27 cellular contexts compared by ENCODE assay signal in the genomic region with DNA sequence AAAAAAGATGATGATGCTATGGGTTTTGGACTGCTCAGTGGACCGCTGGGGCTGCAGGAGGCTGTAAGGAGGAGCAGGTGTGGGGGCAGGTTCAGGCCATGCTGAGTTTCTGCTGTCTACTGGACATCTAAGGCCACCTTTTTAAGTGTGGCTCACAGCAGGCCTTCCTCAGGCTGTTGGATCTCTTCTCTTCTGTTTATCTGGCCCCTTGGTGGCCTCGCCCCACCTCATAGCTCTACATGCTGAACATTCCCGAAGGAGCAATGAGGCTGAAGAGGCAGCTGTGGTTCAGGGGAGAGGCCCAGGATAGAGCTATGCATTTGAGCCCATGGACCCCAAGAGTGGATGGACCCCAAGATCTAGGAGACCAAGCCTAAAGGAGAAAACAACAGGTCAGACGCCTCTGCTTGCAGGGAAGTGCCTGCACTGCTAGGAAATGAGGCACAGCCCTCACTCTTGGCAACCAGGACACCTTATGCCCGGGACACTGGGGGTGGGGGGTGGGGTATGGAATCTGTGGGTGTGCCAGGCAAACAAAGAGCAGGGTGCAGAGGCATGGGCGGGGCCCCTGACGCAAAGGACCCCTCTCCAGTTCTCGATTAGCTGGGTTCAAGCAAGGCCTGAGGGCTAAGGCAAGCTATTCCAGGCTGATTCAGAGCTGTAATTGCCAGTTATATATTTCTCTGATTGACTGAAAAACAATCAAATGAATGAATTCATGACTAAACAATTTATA.
A peak's percentile ranks its signal among the peaks of the same experiment; 100 is the strongest.
DNase-seq lines count a peak whose midpoint lies in the region; ATAC-seq, FAIRE-seq and TF ChIP-seq lines count a peak whose summit lies in the region.
"Had no signal": no experiment of that assay in that cellular context is flagged by ENCODE, and none has a peak within 500 bp of the region (broad histone marks: within the 10 kb centered on the region; RNA-seq: fewer than 3 reads in every experiment).

No MANE protein-coding gene starts in this region.

- H3K4me3 ChIP-seq in bronchial epithelial cell (ENCODE audit: low read depth, low read length) (no peak overlapping the region), lung (no peak overlapping the region), upper lobe of right lung (no peak overlapping the region)
- H3K4me3 ChIP-seq: dorsolateral prefrontal cortex, left ventricle myocardium inferior, prostate gland, sigmoid colon, tibial nerve had no signal

- TF ChIP-seq CTCF in bronchial epithelial cell (IDR thresholded peaks at IDR 0.05; ENCODE audit: insufficient read depth, low read length, severe bottlenecking) (no peak), lung (IDR thresholded peaks at IDR 0.05; ENCODE audit: control extremely low read depth, extremely low read depth) (no peak), upper lobe of right lung (IDR thresholded peaks at IDR 0.05) (no peak)

- no peaks in the 10 kb centered on the region for H3K9me3 Mint-ChIP-seq in activated CD4-positive, alpha-beta T cell treated with anti-CD3 and anti-CD28 coated beads, Interleukin-2, amount 10 ng/mL, durations not matched to agents 7 days and 5 days

- POLR2A ChIA-PET in activated CD4-positive, alpha-beta T cell treated with anti-CD3 and anti-CD28 coated beads, Interleukin-2, amount 10 ng/mL, durations not matched to agents 7 days and 5 days (lab: Charles Lee): no interaction called here

- no peaks in the 10 kb centered on the region for H3K27me3 Mint-ChIP-seq in activated CD4-positive, alpha-beta T cell treated with anti-CD3 and anti-CD28 coated beads, Interleukin-2, amount 10 ng/mL, durations not matched to agents 7 days and 5 days

- no peak for DNase-seq in activated CD4-positive, alpha-beta T cell treated with anti-CD3 and anti-CD28 coated beads, Interleukin-2, amount 10 ng/mL, durations not matched to agents 7 days and 5 days
- no peak for DNase-seq in activated CD4-positive, alpha-beta T cell treated with anti-CD3 and anti-CD28 coated beads, Interleukin-2, amount 50 U/mL, for 48 hours
- peak; percentile 50 for DNase-seq in bronchial epithelial cell (ENCODE audit: low read depth)
- no peak for DNase-seq in lung (ENCODE audit: low spot score)
- no peak for DNase-seq in upper lobe of right lung
- DNase-seq in DMS79 (lab: John Stamatoyannopoulos, UW): no peak
- DNase-seq: activated effector memory CD4-positive, alpha-beta T cell treated with anti-CD3 and anti-CD28 coated beads, Interleukin-2, amount 50 U/mL, for 16 hours; cerebellar nuclear complex; dorsolateral prefrontal cortex; GDM1; HCEC 1CT; Kasumi-1; left ventricle myocardium inferior; NCI-H146; NCI-H226; NCI-H748 treated with DMSO at 0.1 percent for 48 hours; SHP77 treated with DMSO at 0.1 percent for 48 hours; sigmoid colon; stimulated activated CD4-positive, alpha-beta T cell treated with anti-CD3 and anti-CD28 coated beads, Interleukin-4, amount 100 ng/mL, for 24 hours had no signal

- no peak overlapping the region for H3K27ac ChIP-seq in lung (ENCODE audit: low read depth in 1 of 2, low read length in 1 of 2)
- H3K27ac ChIP-seq in upper lobe of right lung: no peak overlapping the region
- H3K27ac ChIP-seq: 22Rv1, C4-2B, dorsolateral prefrontal cortex, neutrophil, prostate gland, sigmoid colon, tibial nerve had no signal

- no peak overlapping the region for H3K4me3 Mint-ChIP-seq in activated CD4-positive, alpha-beta T cell treated with anti-CD3 and anti-CD28 coated beads, Interleukin-2, amount 10 ng/mL, durations not matched to agents 7 days and 5 days

- H3K36me3 ChIP-seq in bronchial epithelial cell (ENCODE audit: control insufficient read depth, insufficient read depth, low read length) (no peaks in the 10 kb centered on the region), lung (ENCODE audit: control insufficient read depth in 2 of 2, insufficient read depth in 2 of 2, low read length in 2 of 2) (no peaks in the 10 kb centered on the region), upper lobe of right lung (no peaks in the 10 kb centered on the region)
- H3K36me3 ChIP-seq: left ventricle myocardium inferior, neutrophil, prostate gland, sigmoid colon, tibial nerve had no signal

- intact Hi-C loops in upper lobe of right lung (cut with DNase I): no loop called here

- FAIRE-seq in bronchial epithelial cell (lab: Jason Lieb, UNC): no peak

- H3K36me3 Mint-ChIP-seq in activated CD4-positive, alpha-beta T cell treated with anti-CD3 and anti-CD28 coated beads, Interleukin-2, amount 10 ng/mL, durations not matched to agents 7 days and 5 days (ENCODE audit: low read depth): no peaks in the 10 kb centered on the region

- H3K9me3 ChIP-seq in lung (ENCODE audit: control insufficient read depth in 2 of 2, insufficient read depth in 1 of 2, low read length in 1 of 2) (no peaks in the 10 kb centered on the region), upper lobe of right lung (no peaks in the 10 kb centered on the region)
- H3K9me3 ChIP-seq: left ventricle myocardium inferior, neutrophil, prostate gland, sigmoid colon, tibial nerve had no signal

- H3K27ac Mint-ChIP-seq in activated CD4-positive, alpha-beta T cell treated with anti-CD3 and anti-CD28 coated beads, Interleukin-2, amount 10 ng/mL, durations not matched to agents 7 days and 5 days: peak overlapping the region; percentile 19

- ATAC-seq in lung (ENCODE audit: insufficient read depth, low FRiP score): peak; percentile 41
- ATAC-seq in upper lobe of right lung: peak; percentile 87
- no peak for ATAC-seq in HG02678 (IDR thresholded peaks at IDR 0.05; ENCODE audit: unreplicated experiment)
- no peak for ATAC-seq in GM19023 (IDR thresholded peaks at IDR 0.05; ENCODE audit: unreplicated experiment)
- ATAC-seq: Panc1 had no signal

- 62 to 81% methylated on average over 7 to 8 of the region's 8 CpGs for WGBS in lung, 2 donors

- no peaks in the 10 kb centered on the region for H3K4me1 Mint-ChIP-seq in activated CD4-positive, alpha-beta T cell treated with anti-CD3 and anti-CD28 coated beads, Interleukin-2, amount 10 ng/mL, durations not matched to agents 7 days and 5 days

- H3K4me1 ChIP-seq in lung (ENCODE audit: control insufficient read depth in 2 of 2, insufficient read depth in 2 of 2, low read length in 2 of 2) (peaks cover 0 to 6% of the 10 kb centered on the region in 2 donors), upper lobe of right lung (no peaks in the 10 kb centered on the region)
- H3K4me1 ChIP-seq: prostate gland, sigmoid colon had no signal

- CTCF ChIA-PET in activated CD4-positive, alpha-beta T cell treated with anti-CD3 and anti-CD28 coated beads, Interleukin-2, amount 10 ng/mL, durations not matched to agents 7 days and 5 days (lab: Charles Lee): interaction anchor here (0.6 to 0.7 kb wide), 2 partner anchors 154 to 329 kb away, joined by 3 read pairs; no protein-coding TSS in a partner anchor

- H3K27me3 ChIP-seq in bronchial epithelial cell (ENCODE audit: control insufficient read depth, insufficient read depth, low read length): no peaks in the 10 kb centered on the region
- no peaks in the 10 kb centered on the region for H3K27me3 ChIP-seq in lung (ENCODE audit: control insufficient read depth, insufficient read depth)
- no peaks in the 10 kb centered on the region for H3K27me3 ChIP-seq in upper lobe of right lung
- H3K27me3 ChIP-seq: neutrophil, sigmoid colon, tibial nerve had no signal

Comparison
In these comparisons a context has a peak if more than half of its experiments do, and no peak if none do; other contexts are left out.
1. ATAC-seq: peak in lung (single experiment) and upper lobe of right lung (single experiment); none in HG02678 (single experiment) and GM19023 (single experiment).